8 cellular contexts compared by ENCODE assay signal in the genomic region with DNA sequence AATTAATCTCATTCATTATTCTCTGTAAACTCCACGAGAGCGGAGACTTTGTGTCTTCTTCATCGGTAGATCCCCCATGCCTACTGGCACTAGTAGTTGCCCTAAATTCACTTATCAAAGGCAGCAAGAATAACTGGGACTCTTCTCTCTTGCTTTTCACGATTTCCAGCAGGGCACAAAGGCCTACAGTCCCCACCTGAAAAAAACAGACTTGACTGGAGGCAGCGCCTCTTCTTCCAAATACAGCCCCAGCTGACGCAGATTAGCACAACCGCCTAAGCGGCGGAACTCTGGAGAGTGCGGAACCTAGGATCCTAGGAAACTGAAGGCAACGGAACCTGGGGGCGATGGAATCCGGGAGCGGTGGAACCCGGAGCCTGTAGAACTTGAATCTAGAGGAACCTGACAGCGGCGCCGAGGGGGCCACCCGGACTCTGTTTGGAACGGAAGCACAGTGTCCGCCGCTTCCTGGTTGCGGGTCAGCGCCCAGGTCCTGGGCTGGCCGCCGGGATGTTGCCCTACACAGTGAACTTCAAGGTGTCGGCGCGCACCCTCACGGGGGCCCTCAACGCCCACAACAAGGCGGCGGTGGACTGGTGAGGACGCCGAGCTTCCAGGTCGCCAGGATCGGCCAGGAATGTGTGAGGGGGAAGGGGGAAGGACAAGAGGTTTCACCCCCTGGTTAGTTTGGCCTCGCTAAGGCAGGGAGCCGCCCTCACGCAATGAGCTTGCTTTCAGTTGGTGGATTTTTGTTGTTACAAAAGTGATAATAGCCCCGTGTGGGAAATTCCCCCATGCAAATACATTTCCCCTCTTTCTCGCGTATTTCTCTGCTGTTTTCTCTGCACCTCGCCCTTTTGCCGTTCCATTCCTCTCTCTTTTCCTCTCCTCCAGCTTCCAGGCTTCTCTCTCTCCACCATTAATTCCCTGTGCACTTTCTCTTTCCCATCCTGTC. TPM values are rescaled to one million over a fixed set of nuclear protein-coding genes. Genes with fewer than 3 reads are reported as not detected.
DNase-seq lines count a peak whose midpoint lies in the region; ATAC-seq and TF ChIP-seq lines count a peak whose summit lies in the region.

A gene with protein sequence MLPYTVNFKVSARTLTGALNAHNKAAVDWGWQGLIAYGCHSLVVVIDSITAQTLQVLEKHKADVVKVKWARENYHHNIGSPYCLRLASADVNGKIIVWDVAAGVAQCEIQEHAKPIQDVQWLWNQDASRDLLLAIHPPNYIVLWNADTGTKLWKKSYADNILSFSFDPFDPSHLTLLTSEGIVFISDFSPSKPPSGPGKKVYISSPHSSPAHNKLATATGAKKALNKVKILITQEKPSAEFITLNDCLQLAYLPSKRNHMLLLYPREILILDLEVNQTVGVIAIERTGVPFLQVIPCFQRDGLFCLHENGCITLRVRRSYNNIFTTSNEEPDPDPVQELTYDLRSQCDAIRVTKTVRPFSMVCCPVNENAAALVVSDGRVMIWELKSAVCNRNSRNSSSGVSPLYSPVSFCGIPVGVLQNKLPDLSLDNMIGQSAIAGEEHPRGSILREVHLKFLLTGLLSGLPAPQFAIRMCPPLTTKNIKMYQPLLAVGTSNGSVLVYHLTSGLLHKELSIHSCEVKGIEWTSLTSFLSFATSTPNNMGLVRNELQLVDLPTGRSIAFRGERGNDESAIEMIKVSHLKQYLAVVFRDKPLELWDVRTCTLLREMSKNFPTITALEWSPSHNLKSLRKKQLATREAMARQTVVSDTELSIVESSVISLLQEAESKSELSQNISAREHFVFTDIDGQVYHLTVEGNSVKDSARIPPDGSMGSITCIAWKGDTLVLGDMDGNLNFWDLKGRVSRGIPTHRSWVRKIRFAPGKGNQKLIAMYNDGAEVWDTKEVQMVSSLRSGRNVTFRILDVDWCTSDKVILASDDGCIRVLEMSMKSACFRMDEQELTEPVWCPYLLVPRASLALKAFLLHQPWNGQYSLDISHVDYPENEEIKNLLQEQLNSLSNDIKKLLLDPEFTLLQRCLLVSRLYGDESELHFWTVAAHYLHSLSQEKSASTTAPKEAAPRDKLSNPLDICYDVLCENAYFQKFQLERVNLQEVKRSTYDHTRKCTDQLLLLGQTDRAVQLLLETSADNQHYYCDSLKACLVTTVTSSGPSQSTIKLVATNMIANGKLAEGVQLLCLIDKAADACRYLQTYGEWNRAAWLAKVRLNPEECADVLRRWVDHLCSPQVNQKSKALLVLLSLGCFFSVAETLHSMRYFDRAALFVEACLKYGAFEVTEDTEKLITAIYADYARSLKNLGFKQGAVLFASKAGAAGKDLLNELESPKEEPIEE (plus strand): TSS at position 452 of the 955 bp plus-strand sequence. CDS start 59 bp downstream, at position 511.

- peak within 1 kb of the TSS; percentile 82 for H3K27ac Mint-ChIP-seq in activated CD4-positive, alpha-beta memory T cell treated with anti-CD3 and anti-CD28 coated beads for 36 hours

- H3K27ac ChIP-seq in duodenal mucosa (ENCODE audit: low read depth, low read length) (peak within 1 kb of the TSS; percentile 69), right lobe of liver (peak within 1 kb of the TSS; percentile 69 to 81 (median 71))

- peak within 1 kb of the TSS; percentile 96 for H3K4me3 Mint-ChIP-seq in activated CD4-positive, alpha-beta memory T cell treated with anti-CD3 and anti-CD28 coated beads for 36 hours

- intact Hi-C loops in activated CD4-positive, alpha-beta memory T cell treated with anti-CD3 and anti-CD28 coated beads for 36 hours (cut with micrococcal nuclease) = loop anchor here (2.0 to 5.0 kb wide), 2 partner anchors 901 to 1076 kb away; no protein-coding TSS in a partner anchor
- intact Hi-C loops in right lobe of liver (cut with DNase I) = no loop called here

- POLR2A ChIA-PET in activated CD4-positive, alpha-beta memory T cell treated with anti-CD3 and anti-CD28 coated beads for 36 hours (lab: Charles Lee) = interaction anchor here (1.0 kb wide), 1 partner anchor 9 kb away, joined by 3 read pairs; no protein-coding TSS in a partner anchor

- H3K4me1 ChIP-seq in duodenal mucosa (ENCODE audit: control insufficient read depth in 1 of 2, insufficient read depth in 2 of 2, low read length in 2 of 2) (peaks cover 5 to 17% of the 10 kb centered on the region in 2 donors), right lobe of liver (peaks cover 0 to 16% (median 4%) of the 10 kb centered on the region in 4 donors)

- peaks cover 0 to 14% of the 10 kb centered on the region in 2 donors for H3K36me3 ChIP-seq in duodenal mucosa (ENCODE audit: control insufficient read depth in 1 of 2, insufficient read depth in 2 of 2, low read length in 2 of 2)
- H3K36me3 ChIP-seq in right lobe of liver = no peaks in the 10 kb centered on the region

- H3K9me3 Mint-ChIP-seq in activated CD4-positive, alpha-beta memory T cell treated with anti-CD3 and anti-CD28 coated beads for 36 hours = peaks cover 4% of the 10 kb centered on the region

- TF ChIP-seq POLR2A in right lobe of liver (IDR thresholded peaks at IDR 0.05) = peak; percentile 79

- H3K4me1 Mint-ChIP-seq in activated CD4-positive, alpha-beta memory T cell treated with anti-CD3 and anti-CD28 coated beads for 36 hours (ENCODE audit: low read depth) = peaks cover 43% of the 10 kb centered on the region

- H3K9ac ChIP-seq in duodenal mucosa (ENCODE audit: low read depth in 1 of 2, low read length in 2 of 2) = peak within 1 kb of the TSS; percentile 86 to 92

- no peak for TF ChIP-seq CTCF in right lobe of liver (IDR thresholded peaks at IDR 0.05)

- H3K4me3 ChIP-seq in duodenal mucosa (ENCODE audit: low read depth in 1 of 2, low read length in 2 of 2) (peak within 1 kb of the TSS; percentile 81 to 87), right lobe of liver (peak within 1 kb of the TSS; percentile 66 to 76 (median 66))

- H3K27me3 ChIP-seq in duodenal mucosa (ENCODE audit: control insufficient read depth in 1 of 2, insufficient read depth in 2 of 2, low read length in 2 of 2) = no peaks in the 10 kb centered on the region
- no peaks in the 10 kb centered on the region for H3K27me3 ChIP-seq in right lobe of liver

- peaks cover 19% of the 10 kb centered on the region for H3K36me3 Mint-ChIP-seq in activated CD4-positive, alpha-beta memory T cell treated with anti-CD3 and anti-CD28 coated beads for 36 hours

- ATAC-seq in GM19395 (IDR thresholded peaks at IDR 0.05; ENCODE audit: unreplicated experiment) = peak; percentile 95
- ATAC-seq in HG03558 (IDR thresholded peaks at IDR 0.05; ENCODE audit: extremely low read depth, unreplicated experiment) = peak; percentile 83
- ATAC-seq in right lobe of liver = peak; percentile 99 to 100 (median 100)

- CTCF ChIA-PET in activated CD4-positive, alpha-beta memory T cell treated with anti-CD3 and anti-CD28 coated beads for 36 hours (lab: Charles Lee) = interaction anchor here (0.7 to 0.8 kb wide), 2 partner anchors 98 to 116 kb away, joined by 3 to 4 read pairs; no protein-coding TSS in a partner anchor

- 9% methylated on average over 19 of the region's 45 CpGs for WGBS in right lobe of liver (ENCODE audit: insufficient coverage, low coverage, low lambda C conversion rate, missing lambda C conversion rate)

- H3K27me3 Mint-ChIP-seq in activated CD4-positive, alpha-beta memory T cell treated with anti-CD3 and anti-CD28 coated beads for 36 hours = peaks cover 2% of the 10 kb centered on the region

- H3K9me3 ChIP-seq in duodenal mucosa (ENCODE audit: control insufficient read depth in 1 of 2, low read length in 2 of 2) = no peaks in the 10 kb centered on the region
- H3K9me3 ChIP-seq in right lobe of liver = no peaks in the 10 kb centered on the region

- DNase-seq in CD1c-positive myeloid dendritic cell (ENCODE audit: extremely low spot score) (peak; percentile 83), NCI-H774 (lab: John Stamatoyannopoulos, UW) (peak; percentile 69), right lobe of liver (peak; percentile 90 to 93 (median 93))
- DNase-seq in activated CD4-positive, alpha-beta memory T cell treated with anti-CD3 and anti-CD28 coated beads for 36 hours = peak; percentile 82
- DNase-seq in stimulated activated CD4-positive, alpha-beta T cell treated with anti-CD3 and anti-CD28 coated beads, Interleukin-4, amount 100 ng/mL, for 24 hours = peak; percentile 80

RNA-seq across cellular contexts. Expression of the gene that starts here (rescaled TPM):
- 10 to 100 TPM; 37.3 to 39.6 TPM for total RNA-seq in activated CD4-positive, alpha-beta memory T cell treated with anti-CD3 and anti-CD28 coated beads for 36 hours
- 10 to 100 TPM; 20.1 to 36.7 (median 26.0) TPM for total RNA-seq in right lobe of liver

Comparison
In these comparisons a context has a peak if more than half of its experiments do, and no peak if none do; other contexts are left out.
1. Peak in every context shown above with its lines: DNase-seq, ATAC-seq, H3K4me3 ChIP-seq and H3K27ac ChIP-seq.